Comparison of ENCODE assay signal across 11 cellular contexts in genomic region chr16:69476920-69477418, GRCh38. TPM values are rescaled to one million over a fixed set of nuclear protein-coding genes. Genes with fewer than 3 reads are reported as not detected.
DNase-seq lines count a peak whose midpoint lies in the region; ATAC-seq and TF ChIP-seq lines count a peak whose summit lies in the region.
"Had no signal": no experiment of that assay in that cellular context is flagged by ENCODE, and none has a peak within 500 bp of the region (broad histone marks: within the 10 kb centered on the region; RNA-seq: fewer than 3 reads in every experiment).

No MANE protein-coding gene starts in this region.

- H3K4me3 ChIP-seq in MG63, result no peak overlapping the region
- H3K4me3 ChIP-seq: pancreas had no signal

- ATAC-seq in GM19324 (IDR thresholded peaks at IDR 0.05; ENCODE audit: low FRiP score, unreplicated experiment), result no peak

- DNase-seq in Caki2 (ENCODE audit: low read depth) (peak; percentile 91), MG63 (peak; percentile 25), cerebellar cortex (ENCODE audit: low spot score) (peak; percentile 11), nephron progenitor cell (no peak), KG1 (lab: John Stamatoyannopoulos, UW) (no peak), NCI-H1092 treated with DMSO at 0.1 percent for 48 hours (lab: John Stamatoyannopoulos, UW) (no peak)
- no peak for DNase-seq in stimulated activated CD4-positive, alpha-beta T cell treated with anti-CD3 and anti-CD28 coated beads, Interleukin-12 subunit alpha, Interleukin-12 subunit beta, amount 100 ng/mL, for 4 hours
- DNase-seq: activated naive CD4-positive, alpha-beta T cell; pancreas; T-helper 1 cell had no signal

- in situ Hi-C loops in Caki2 (cut with HindIII; ENCODE audit: low pct_unique_long_range_greater_than_20kb, low sequenced_read_pairs), result no loop called here

- no peak overlapping the region for H3K4me3 Mint-ChIP-seq in nephron progenitor cell

- H3K9me3 ChIP-seq in MG63, result no peaks in the 10 kb centered on the region
- H3K9me3 ChIP-seq: pancreas had no signal

- no peaks in the 10 kb centered on the region for H3K36me3 ChIP-seq in MG63
- H3K36me3 ChIP-seq: pancreas had no signal

- TF ChIP-seq CTCF in nephron progenitor cell (IDR thresholded peaks at IDR 0.05), result no peak

- no peaks in the 10 kb centered on the region for H3K27me3 ChIP-seq in MG63
- H3K27me3 ChIP-seq: pancreas had no signal

- peak overlapping the region; percentile 70 for H3K27ac Mint-ChIP-seq in nephron progenitor cell

- peaks cover 7% of the 10 kb centered on the region for H3K36me3 Mint-ChIP-seq in nephron progenitor cell (ENCODE audit: low read depth)

- peaks cover 2% of the 10 kb centered on the region for H3K27me3 Mint-ChIP-seq in nephron progenitor cell (ENCODE audit: low read depth, poor library complexity)

- peaks cover 27% of the 10 kb centered on the region for H3K4me1 Mint-ChIP-seq in nephron progenitor cell

- no peaks in the 10 kb centered on the region for H3K9me3 Mint-ChIP-seq in nephron progenitor cell

RNA-seq across cellular contexts. Expression of gene CYB5B, which starts 52.5 kb away (rescaled TPM):
- total RNA-seq in Caki2 (2014; rRNA removed; shearing (Covaris generic); ENCODE audit: low replicate concordance), result 119 and 138 TPM in 2 replicates
- total RNA-seq in MG63 (2014; rRNA removed; shearing (Covaris generic); ENCODE audit: low replicate concordance), result 45.2 and 48.9 TPM in 2 replicates

Comparison
In these comparisons a context has a peak if more than half of its experiments do, and no peak if none do; other contexts are left out.
1. DNase-seq: peak in Caki2 (single experiment), MG63 (single experiment) and cerebellar cortex (single experiment); none in nephron progenitor cell (single experiment), KG1 (single experiment), stimulated activated CD4-positive, alpha-beta T cell treated with anti-CD3 and anti-CD28 coated beads, Interleukin-12 subunit alpha, Interleukin-12 subunit beta, amount 100 ng/mL, for 4 hours (single experiment) and NCI-H1092 treated with DMSO at 0.1 percent for 48 hours (single experiment).